ENCODE assay signal across 9 cellular contexts in the genomic region with DNA sequence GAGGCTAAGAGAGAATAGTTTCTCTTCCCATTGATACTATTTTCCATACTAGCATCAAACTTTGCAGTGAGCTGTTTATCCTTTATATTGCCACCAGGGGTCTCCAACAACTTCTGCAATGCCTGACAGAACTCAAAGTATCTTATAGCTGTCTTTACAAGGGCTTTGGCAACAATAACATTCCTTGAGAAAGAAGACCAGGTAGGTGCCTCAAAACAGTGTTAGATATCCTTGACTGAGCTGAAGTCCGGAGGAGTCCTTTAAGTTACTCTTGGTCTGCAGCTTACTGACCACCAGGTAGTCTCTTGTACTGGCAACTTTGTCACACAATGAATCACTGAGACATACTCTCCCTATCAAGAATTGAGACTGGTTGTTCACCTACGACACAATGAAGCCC. TPM values are rescaled to one million over a fixed set of nuclear protein-coding genes. Genes with fewer than 3 reads are reported as not detected.
DNase-seq lines count a peak whose midpoint lies in the region; ATAC-seq and TF ChIP-seq lines count a peak whose summit lies in the region.
"Had no signal": no experiment of that assay in that cellular context is flagged by ENCODE, and none has a peak within 500 bp of the region (broad histone marks: within the 10 kb centered on the region; RNA-seq: fewer than 3 reads in every experiment).

No MANE protein-coding gene starts in this region.

- no peak overlapping the region for H3K4me3 Mint-ChIP-seq in osteocyte (ENCODE audit: unreplicated experiment)
- H3K4me3 Mint-ChIP-seq: IgD-negative memory B cell had no signal

- intact Hi-C loops in posterior vena cava (cut with DNase I) = loop anchor here in 1 of 2 donors (5.0 kb wide), 2 partner anchors 57 to 407 kb away; no protein-coding TSS in a partner anchor

- no peak overlapping the region for H3K27ac Mint-ChIP-seq in osteocyte (ENCODE audit: unreplicated experiment)
- H3K27ac Mint-ChIP-seq: IgD-negative memory B cell had no signal

- H3K4me3 ChIP-seq in Jurkat, Clone E6-1 (ENCODE audit: low read length) = no peak overlapping the region

- no peaks in the 10 kb centered on the region for H3K27me3 Mint-ChIP-seq in osteocyte (ENCODE audit: unreplicated experiment)
- H3K27me3 Mint-ChIP-seq: IgD-negative memory B cell had no signal

- H3K9me3 Mint-ChIP-seq in osteocyte (ENCODE audit: unreplicated experiment) = peaks cover 3% of the 10 kb centered on the region
- H3K9me3 Mint-ChIP-seq: IgD-negative memory B cell had no signal

- peak; percentile 90 for ATAC-seq in GM21619 (IDR thresholded peaks at IDR 0.05; ENCODE audit: unreplicated experiment)

- H3K36me3 Mint-ChIP-seq in osteocyte (ENCODE audit: unreplicated experiment) = peaks cover under 1% of the 10 kb centered on the region

- peak; percentile 84 for TF ChIP-seq CTCF in osteocyte (IDR thresholded peaks at IDR 0.05)

- DNase-seq in stimulated activated CD8-positive, alpha-beta memory T cell treated with anti-CD3 and anti-CD28 coated beads, Interleukin-12 subunit alpha, Interleukin-12 subunit beta, amount 100 ng/mL, for 1 hour (ENCODE audit: low read depth) = peak; percentile 3
- no peak for DNase-seq in stimulated activated CD8-positive, alpha-beta memory T cell treated with anti-CD3 and anti-CD28 coated beads, Interleukin-4, amount 100 ng/mL, for 48 hours
- peak; percentile 34 for DNase-seq in Jurkat, Clone E6-1 (ENCODE audit: low read depth, low spot score)
- DNase-seq in SW480 (ENCODE audit: low spot score) (peak; percentile 69), fibroblast of gingiva (ENCODE audit: low read depth) (peak; percentile 52), osteocyte (ENCODE audit: extremely low spot score, unreplicated experiment) (no peak), posterior vena cava (ENCODE audit: low spot score) (no peak)

- peaks cover 36% of the 10 kb centered on the region for H3K4me1 Mint-ChIP-seq in osteocyte (ENCODE audit: unreplicated experiment)

RNA-seq across cellular contexts. Expression of a gene that starts 30.0 kb away (rescaled TPM):
- not detected for polyA plus RNA-seq in Jurkat, Clone E6-1 (2012; ENCODE audit: insufficient read depth, insufficient read length)
- total RNA-seq in osteocyte (228 and 232 TPM in 2 replicates), posterior vena cava (100 to 1,000 TPM; 292 to 317 TPM)

Comparison
In these comparisons a context has a peak if more than half of its experiments do, and no peak if none do; other contexts are left out.
1. DNase-seq: peak in stimulated activated CD8-positive, alpha-beta memory T cell treated with anti-CD3 and anti-CD28 coated beads, Interleukin-12 subunit alpha, Interleukin-12 subunit beta, amount 100 ng/mL, for 1 hour (single experiment), Jurkat, Clone E6-1 (single experiment), SW480 (single experiment) and fibroblast of gingiva (single experiment); none in stimulated activated CD8-positive, alpha-beta memory T cell treated with anti-CD3 and anti-CD28 coated beads, Interleukin-4, amount 100 ng/mL, for 48 hours (single experiment), osteocyte (single experiment) and posterior vena cava (single experiment).